19 cellular contexts compared by ENCODE assay signal in the genomic region with DNA sequence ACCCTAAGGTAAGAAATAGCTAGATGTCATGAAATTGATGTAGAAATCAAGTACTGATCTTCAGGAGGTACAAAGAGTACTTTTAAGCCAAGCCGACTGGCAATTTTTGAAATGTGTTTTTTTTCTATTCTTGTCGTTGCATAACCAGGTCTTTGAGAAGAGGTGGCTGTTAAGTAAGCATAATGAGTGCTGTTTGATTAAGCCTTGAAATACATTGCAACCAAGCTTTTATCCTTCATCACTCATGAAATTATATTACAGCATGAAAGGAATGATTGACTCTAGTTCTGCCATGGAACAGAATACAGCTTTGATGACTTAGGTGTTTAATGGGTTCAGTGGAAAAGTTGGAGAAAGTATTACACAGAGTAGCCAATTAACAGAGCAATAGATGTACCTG.
DNase-seq lines count a peak whose midpoint lies in the region; ATAC-seq, FAIRE-seq and TF ChIP-seq lines count a peak whose summit lies in the region.
"Had no signal": no experiment of that assay in that cellular context is flagged by ENCODE, and none has a peak within 500 bp of the region (broad histone marks: within the 10 kb centered on the region; RNA-seq: fewer than 3 reads in every experiment).

No MANE protein-coding gene starts in this region.

- peak; percentile 18 for DNase-seq in NCI-H1436 (lab: John Stamatoyannopoulos, UW)
- no peak for DNase-seq in NCI-H1436 treated with DMSO at 0.1 percent for 48 hours (lab: John Stamatoyannopoulos, UW)
- peak; percentile 35 for DNase-seq in NB4 (ENCODE audit: low read depth)
- DNase-seq in upper lobe of right lung, result no peak
- no peak for DNase-seq in frontal cortex (ENCODE audit: low spot score in 2 of 2)
- DNase-seq: 8988T; AML-193; C1 segment of cervical spinal cord; CD4-positive, alpha-beta memory T cell; DMS153; DMS79 treated with DMSO at 0.1 percent for 48 hours; EL had no signal

- peaks cover 0 to 8% (median 0%) of the 10 kb centered on the region in 11 experiments; a peak in 3 of 22 replicates for H3K9me3 ChIP-seq in BLaER1 treated with 17β-estradiol and CSF1 and Interleukin-3, amounts not matched to agents 10 nM and 100 nM (replicated peaks in 1 of 11)
- H3K9me3 ChIP-seq in upper lobe of right lung, result no peaks in the 10 kb centered on the region
- H3K9me3 ChIP-seq: HAP-1 had no signal

- intact Hi-C loops in upper lobe of right lung (cut with DNase I), result no loop called here

- peak; percentile 69 for ATAC-seq in upper lobe of right lung
- no peak for ATAC-seq in HG02852 (IDR thresholded peaks at IDR 0.05; ENCODE audit: unreplicated experiment)

- no peak for FAIRE-seq in frontal cortex (lab: Jason Lieb, UNC)
- FAIRE-seq: G401.6, GM12891, GM19239, H1 had no signal

- H3K36me3 ChIP-seq in BLaER1 treated with 17β-estradiol and CSF1 and Interleukin-3, amounts not matched to agents 10 nM and 100 nM, result no peaks in the 10 kb centered on the region
- no peaks in the 10 kb centered on the region for H3K36me3 ChIP-seq in upper lobe of right lung
- H3K36me3 ChIP-seq: HAP-1 had no signal

- TF ChIP-seq CTCF in NB4 (IDR thresholded peaks at IDR 0.05; ENCODE audit: low read depth, low read length), result no peak
- no peak for TF ChIP-seq CTCF in upper lobe of right lung (IDR thresholded peaks at IDR 0.05)

- H3K27ac ChIP-seq in BLaER1 treated with 17β-estradiol and CSF1 and Interleukin-3, amounts not matched to agents 10 nM and 100 nM, result peak overlapping the region in 10 of 11 experiments; percentile 38 to 88 (median 82); a peak in 18 of 22 replicates
- H3K27ac ChIP-seq in upper lobe of right lung, result no peak overlapping the region

- TF ChIP-seq POLR2A in NB4 (IDR thresholded peaks at IDR 0.05; ENCODE audit: extremely low read depth, insufficient read length), result no peak

- no peak overlapping the region for H3K4me3 ChIP-seq in BLaER1 treated with 17β-estradiol and CSF1 and Interleukin-3, amounts not matched to agents 10 nM and 100 nM
- no peak overlapping the region for H3K4me3 ChIP-seq in NB4 (ENCODE audit: low read depth, low read length)
- no peak overlapping the region for H3K4me3 ChIP-seq in upper lobe of right lung
- H3K4me3 ChIP-seq: HAP-1 had no signal

- H4K20me1 ChIP-seq in BLaER1 treated with 17β-estradiol and CSF1 and Interleukin-3, amounts not matched to agents 10 nM and 100 nM, result no peaks in the 10 kb centered on the region

- peak overlapping the region; percentile 38 to 83 (median 69); a peak in 21 of 22 replicates for H3K4me2 ChIP-seq in BLaER1 treated with 17β-estradiol and CSF1 and Interleukin-3, amounts not matched to agents 10 nM and 100 nM

- H3K4me1 ChIP-seq in BLaER1 treated with 17β-estradiol and CSF1 and Interleukin-3, amounts not matched to agents 10 nM and 100 nM, result peaks cover 24 to 50% (median 43%) of the 10 kb centered on the region in 10 experiments
- H3K4me1 ChIP-seq in upper lobe of right lung, result no peaks in the 10 kb centered on the region
- H3K4me1 ChIP-seq: HAP-1 had no signal

- no peaks in the 10 kb centered on the region for H3K27me3 ChIP-seq in BLaER1 treated with 17β-estradiol and CSF1 and Interleukin-3, amounts not matched to agents 10 nM and 100 nM
- H3K27me3 ChIP-seq in upper lobe of right lung, result no peaks in the 10 kb centered on the region

- H3K9ac ChIP-seq in BLaER1 treated with 17β-estradiol and CSF1 and Interleukin-3, amounts not matched to agents 10 nM and 100 nM, result peak overlapping the region in 2 of 11 experiments; percentile 47 to 59; a peak in 3 of 22 replicates

Comparison
In these comparisons a context has a peak if more than half of its experiments do, and no peak if none do; other contexts are left out.
1. DNase-seq: peak in NCI-H1436 (single experiment) and NB4 (single experiment); none in NCI-H1436 treated with DMSO at 0.1 percent for 48 hours (single experiment), upper lobe of right lung (single experiment) and frontal cortex (0 of 2).